8 cellular contexts compared by ENCODE assay signal in genomic region chr7:7424151-7424873, GRCh38.
DNase-seq lines count a peak whose midpoint lies in the region; ATAC-seq lines count a peak whose summit lies in the region.

No MANE protein-coding gene starts in this region.

- no peaks in the 10 kb centered on the region for H3K27me3 ChIP-seq in BLaER1

- ATAC-seq in HG03354 (IDR thresholded peaks at IDR 0.05; ENCODE audit: poor library complexity, severe bottlenecking, unreplicated experiment), result peak; percentile 87

- H4K20me1 ChIP-seq in BLaER1, result no peaks in the 10 kb centered on the region

- H3K27ac ChIP-seq in BLaER1, result no peak overlapping the region

- H3K9ac ChIP-seq in BLaER1, result no peak overlapping the region

- DNase-seq in GM19238 (ENCODE audit: insufficient read length, low spot score) (peak; percentile 31), NCI-H2227 (lab: John Stamatoyannopoulos, UW; ENCODE audit: unreplicated experiment) (peak; percentile 72), medulla oblongata (ENCODE audit: extremely low spot score) (peak; percentile 90)
- peak; percentile 12 to 38 for DNase-seq in activated CD4-positive, alpha-beta T cell treated with anti-CD3 and anti-CD28 coated beads for 4 hours
- peak; percentile 6 for DNase-seq in effector CD4-positive, alpha-beta T cell
- peak; percentile 2 to 13 for DNase-seq in stimulated activated CD8-positive, alpha-beta memory T cell treated with anti-CD3 and anti-CD28 coated beads, Interleukin-2, amount 100 ng/mL, for 48 hours (ENCODE audit: low read depth in 2 of 2)

- H3K9me3 ChIP-seq in BLaER1, result no peaks in the 10 kb centered on the region

- H3K4me1 ChIP-seq in BLaER1, result peaks cover 7% of the 10 kb centered on the region; the same call in 1 of the 2 replicates

- peak overlapping the region; percentile 34; the same call in 1 of the 2 replicates for H3K4me3 ChIP-seq in BLaER1

- H3K4me2 ChIP-seq in BLaER1, result peak overlapping the region; percentile 67

- H3K36me3 ChIP-seq in BLaER1, result no peaks in the 10 kb centered on the region

Comparison
In these comparisons a context has a peak if more than half of its experiments do, and no peak if none do; other contexts are left out.
1. DNase-seq: peak in every context shown above with its lines; median percentile 90 in medulla oblongata; 72 in NCI-H2227; 31 in GM19238; 25 in activated CD4-positive, alpha-beta T cell treated with anti-CD3 and anti-CD28 coated beads for 4 hours; 8 in stimulated activated CD8-positive, alpha-beta memory T cell treated with anti-CD3 and anti-CD28 coated beads, Interleukin-2, amount 100 ng/mL, for 48 hours; 6 in effector CD4-positive, alpha-beta T cell.